8 cellular contexts compared by ENCODE assay signal in the genomic region with DNA sequence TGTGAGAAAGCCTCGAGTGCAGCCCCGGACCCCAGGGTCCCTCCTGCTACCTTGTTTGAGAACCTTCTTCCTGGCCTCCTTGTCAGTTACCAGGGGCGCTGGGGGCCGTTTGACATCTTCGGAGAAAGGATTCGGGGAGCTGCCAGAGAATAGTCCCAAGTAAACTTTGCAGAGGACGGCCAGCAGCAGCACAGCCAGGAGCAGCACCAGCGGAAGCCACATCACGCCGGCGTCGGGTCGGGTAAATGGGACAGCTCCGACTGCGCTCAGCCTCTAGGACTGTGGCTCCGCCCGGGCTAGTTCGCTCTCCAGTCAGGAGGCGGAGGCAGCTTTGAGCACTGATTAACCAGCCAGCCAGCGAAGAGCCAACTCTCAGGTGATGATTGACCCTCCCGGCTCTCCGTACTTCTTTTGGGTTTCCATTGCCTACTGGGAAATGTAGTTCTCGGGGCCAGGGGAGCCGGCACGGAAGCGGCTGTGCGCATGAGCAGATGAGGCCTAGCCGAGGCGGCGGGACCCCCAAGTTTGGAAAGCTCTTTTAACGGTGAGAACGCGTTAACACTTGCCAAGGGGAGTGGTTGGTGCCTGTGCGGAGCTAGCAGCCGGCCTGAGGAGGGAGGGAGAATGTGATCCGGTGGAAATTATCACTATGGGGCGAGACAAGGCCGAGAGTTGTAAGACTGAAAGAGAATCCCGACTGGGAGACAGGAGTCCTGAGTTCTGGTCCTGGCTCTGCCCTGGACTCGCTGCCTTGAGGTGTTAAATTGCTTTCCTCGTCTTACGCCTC. TPM values are rescaled to one million over a fixed set of nuclear protein-coding genes. Genes with fewer than 3 reads are reported as not detected.
DNase-seq lines count a peak whose midpoint lies in the region; ATAC-seq and TF ChIP-seq lines count a peak whose summit lies in the region.

Gene ELMOD3 (plus strand): TSS at position 484 of the 787 bp plus-strand sequence. CDS start 2,430 bp downstream, outside the sequence.
Gene RETSAT (minus strand): TSS at position 243 of the 787 bp plus-strand sequence. CDS start 21 bp downstream, at position 222.

- intact Hi-C loops in left ventricle myocardium inferior (cut with micrococcal nuclease), result no loop called here

- ATAC-seq in HG02885 (IDR thresholded peaks at IDR 0.05; ENCODE audit: poor library complexity, unreplicated experiment) (peak; percentile 98), T-helper 17 cell (peak; percentile 99)

- H3K9me3 ChIP-seq in T-helper 17 cell (ENCODE audit: control insufficient read depth, low read length, poor library complexity, severe bottlenecking) (no peaks in the 10 kb centered on the region), left ventricle myocardium inferior (replicated peaks) (no peaks in the 10 kb centered on the region)

- H3K4me3 Mint-ChIP-seq in T-helper 17 cell, result peak within 1 kb of the TSS; percentile 99
- H3K4me3 Mint-ChIP-seq in progenitor cell of endocrine pancreas (ENCODE audit: low read depth), result peak within 1 kb of the TSS; percentile 100

- H3K27me3 Mint-ChIP-seq in T-helper 17 cell (no peaks in the 10 kb centered on the region), progenitor cell of endocrine pancreas (no peaks in the 10 kb centered on the region)

- DNase-seq in NCI-H1694 treated with DMSO at 0.1 percent for 48 hours (lab: John Stamatoyannopoulos, UW) (peak; percentile 99), T-helper 17 cell (peak; percentile 86 to 93 (median 92)), amygdala (lab: John Stamatoyannopoulos, UW) (peak; percentile 72 to 97 (median 94)), left ventricle myocardium inferior (peak; percentile 95), progenitor cell of endocrine pancreas (ENCODE audit: low spot score, unreplicated experiment) (peak; percentile 96), ureter (ENCODE audit: low spot score) (peak; percentile 99)

- H3K27ac Mint-ChIP-seq in T-helper 17 cell (peak within 1 kb of the TSS; percentile 98), progenitor cell of endocrine pancreas (peak within 1 kb of the TSS; percentile 98)

- TF ChIP-seq POLR2A in GM15510 (IDR thresholded peaks at IDR 0.05; ENCODE audit: borderline replicate concordance, extremely low read depth, insufficient read length), result peak; percentile 98

- H3K36me3 ChIP-seq in left ventricle myocardium inferior, result peaks cover 55% of the 10 kb centered on the region

- H3K9me3 Mint-ChIP-seq in progenitor cell of endocrine pancreas (ENCODE audit: low read depth), result no peaks in the 10 kb centered on the region

- H3K27ac ChIP-seq in left ventricle myocardium inferior (replicated peaks), result peak within 1 kb of the TSS; percentile 92

- H3K4me1 Mint-ChIP-seq in T-helper 17 cell (peaks cover 24% of the 10 kb centered on the region), progenitor cell of endocrine pancreas (ENCODE audit: low read depth) (peaks cover 15% of the 10 kb centered on the region)

- H3K4me3 ChIP-seq in left ventricle myocardium inferior, result peak within 1 kb of the TSS; percentile 79

- no peaks in the 10 kb centered on the region for H3K27me3 ChIP-seq in left ventricle myocardium inferior (ENCODE audit: low read depth)

- TF ChIP-seq CTCF in left ventricle myocardium inferior (IDR thresholded peaks at IDR 0.05; ENCODE audit: borderline replicate concordance) (peak; percentile 9), progenitor cell of endocrine pancreas (IDR thresholded peaks at IDR 0.05; ENCODE audit: unreplicated experiment) (no peak)

- H3K4me1 ChIP-seq in left ventricle myocardium inferior, result peaks cover 56% of the 10 kb centered on the region

- H3K36me3 Mint-ChIP-seq in T-helper 17 cell (ENCODE audit: low read depth) (peaks cover 12% of the 10 kb centered on the region), progenitor cell of endocrine pancreas (ENCODE audit: insufficient read depth) (peaks cover 14% of the 10 kb centered on the region)

RNA-seq across cellular contexts. Expression of gene ELMOD3, which starts in this region (rescaled TPM):
- 10 to 100 TPM; 20.0 to 23.2 TPM for total RNA-seq in T-helper 17 cell
- 10.6 TPM for total RNA-seq in left ventricle myocardium inferior
- 23.3 and 25.6 TPM in 2 replicates for total RNA-seq in progenitor cell of endocrine pancreas
- total RNA-seq in ureter, result 23.3 TPM

RNA-seq across cellular contexts. Expression of gene RETSAT, which starts in this region (rescaled TPM):
- 10 to 100 TPM; 30.3 to 35.9 TPM for total RNA-seq in T-helper 17 cell
- total RNA-seq in left ventricle myocardium inferior, result 39.4 TPM
- total RNA-seq in progenitor cell of endocrine pancreas, result 22.8 and 23.1 TPM in 2 replicates
- total RNA-seq in ureter, result 39.6 TPM

Comparison
In these comparisons a context has a peak if more than half of its experiments do, and no peak if none do; other contexts are left out.
1. Peak in every context shown above with its lines: DNase-seq, ATAC-seq, H3K4me3 ChIP-seq and H3K27ac ChIP-seq.